ENCODE assay signal across 17 cellular contexts in genomic region chr1:54296666-54297065, GRCh38.
A peak's percentile ranks its signal among the peaks of the same experiment; 100 is the strongest.
DNase-seq lines count a peak whose midpoint lies in the region; ATAC-seq and TF ChIP-seq lines count a peak whose summit lies in the region.
"Had no signal": no experiment of that assay in that cellular context is flagged by ENCODE, and none has a peak within 500 bp of the region (broad histone marks: within the 10 kb centered on the region; RNA-seq: fewer than 3 reads in every experiment).

No MANE protein-coding gene starts in this region.

- TF ChIP-seq CTCF in heart right ventricle (IDR thresholded peaks at IDR 0.05) = no peak
- TF ChIP-seq CTCF in WERI-Rb-1 (IDR thresholded peaks at IDR 0.05; ENCODE audit: low read depth, low read length) = no peak
- TF ChIP-seq CTCF in mesothelial cell of epicardium (IDR thresholded peaks at IDR 0.05; ENCODE audit: unreplicated experiment) = no peak
- no peak for TF ChIP-seq CTCF in vagina (IDR thresholded peaks at IDR 0.05)
- no peak for TF ChIP-seq CTCF in suprapubic skin (IDR thresholded peaks at IDR 0.05)

- H3K36me3 Mint-ChIP-seq in mesothelial cell of epicardium = no peaks in the 10 kb centered on the region

- H3K27ac Mint-ChIP-seq in mesothelial cell of epicardium = peak overlapping the region; percentile 52
- H3K27ac Mint-ChIP-seq: stimulated activated naive CD8-positive, alpha-beta T cell treated with anti-CD3 and anti-CD28 coated beads, Interleukin-15, Interleukin-2, amounts not matched to agents 100 ng/mL and 50 ng/mL, for 24 hours had no signal

- H3K36me3 ChIP-seq in heart right ventricle (no peaks in the 10 kb centered on the region), WERI-Rb-1 (peaks cover 22% of the 10 kb centered on the region), vagina (no peaks in the 10 kb centered on the region), suprapubic skin (no peaks in the 10 kb centered on the region)

- H3K27me3 ChIP-seq in heart right ventricle (no peaks in the 10 kb centered on the region), WERI-Rb-1 (ENCODE audit: insufficient read depth, low read depth, severe bottlenecking) (no peaks in the 10 kb centered on the region), vagina (no peaks in the 10 kb centered on the region), suprapubic skin (no peaks in the 10 kb centered on the region)

- peaks cover 65% of the 10 kb centered on the region for H3K4me1 Mint-ChIP-seq in mesothelial cell of epicardium

- no peaks in the 10 kb centered on the region for H3K9me3 ChIP-seq in heart right ventricle
- no peaks in the 10 kb centered on the region for H3K9me3 ChIP-seq in WERI-Rb-1 (ENCODE audit: severe bottlenecking)
- H3K9me3 ChIP-seq in vagina = no peaks in the 10 kb centered on the region
- H3K9me3 ChIP-seq in suprapubic skin = no peaks in the 10 kb centered on the region

- H3K4me3 Mint-ChIP-seq in mesothelial cell of epicardium = no peak overlapping the region
- H3K4me3 Mint-ChIP-seq: H9; stimulated activated naive CD8-positive, alpha-beta T cell treated with anti-CD3 and anti-CD28 coated beads, Interleukin-15, Interleukin-2, amounts not matched to agents 100 ng/mL and 50 ng/mL, for 24 hours had no signal

- TF ChIP-seq POLR2A in vagina (IDR thresholded peaks at IDR 0.05) (no peak), suprapubic skin (IDR thresholded peaks at IDR 0.05) (no peak)

- WGBS in heart right ventricle, 2 donors = 87 to 93% methylated on average over 5 of the region's 5 CpGs
- 91% methylated on average over 5 of the region's 5 CpGs for WGBS in suprapubic skin

- TF ChIP-seq EP300 in suprapubic skin (IDR thresholded peaks at IDR 0.05) = no peak

- intact Hi-C loops in heart right ventricle (cut with DNase I) = no loop called here
- intact Hi-C loops in cardiac septum (cut with DNase I) = no loop called here
- intact Hi-C loops in vagina (cut with DNase I) = no loop called here

- H3K4me1 ChIP-seq in heart right ventricle (peaks cover 27 to 85% (median 61%) of the 10 kb centered on the region in 9 donors), vagina (peaks cover 94% of the 10 kb centered on the region), suprapubic skin (peaks cover 48% of the 10 kb centered on the region)

- ATAC-seq in heart right ventricle = no peak

- DNase-seq in heart right ventricle (no peak), cardiac septum (ENCODE audit: low spot score) (no peak), WERI-Rb-1 (peak; percentile 82), mesothelial cell of epicardium (ENCODE audit: low spot score in 2 of 2, unreplicated experiment in 2 of 2) (no peak), vagina (ENCODE audit: extremely low spot score in 2 of 2) (no peak), foreskin melanocyte (no peak), AG08395 (ENCODE audit: low spot score) (no peak), suprapubic skin (ENCODE audit: low spot score in 2 of 2) (no peak)
- DNase-seq: activated naive CD4-positive, alpha-beta T cell treated with Interleukin-2 at 50 U/mL for 16 hours; cerebellar nuclear complex; DMS153; H9; hippocampal formation; NCI-H146; SHP77 treated with DMSO at 0.1 percent for 48 hours had no signal

- peak overlapping the region in 8 of 10 donors; percentile 8 to 74 (median 36) for H3K27ac ChIP-seq in heart right ventricle
- H3K27ac ChIP-seq in WERI-Rb-1 = peak overlapping the region; percentile 94
- H3K27ac ChIP-seq in vagina = peak overlapping the region; percentile 84
- H3K27ac ChIP-seq in suprapubic skin = no peak overlapping the region
- H3K27ac ChIP-seq: epithelial cell of prostate had no signal

- H3K4me3 ChIP-seq in heart right ventricle (no peak overlapping the region), WERI-Rb-1 (ENCODE audit: low read depth, low read length) (no peak overlapping the region), vagina (no peak overlapping the region), suprapubic skin (no peak overlapping the region)

- H3K27me3 Mint-ChIP-seq in mesothelial cell of epicardium (ENCODE audit: low read depth) = no peaks in the 10 kb centered on the region
- H3K27me3 Mint-ChIP-seq: stimulated activated naive CD8-positive, alpha-beta T cell treated with anti-CD3 and anti-CD28 coated beads, Interleukin-15, Interleukin-2, amounts not matched to agents 100 ng/mL and 50 ng/mL, for 24 hours had no signal

- no peaks in the 10 kb centered on the region for H3K9me3 Mint-ChIP-seq in mesothelial cell of epicardium
- H3K9me3 Mint-ChIP-seq: H9; stimulated activated naive CD8-positive, alpha-beta T cell treated with anti-CD3 and anti-CD28 coated beads, Interleukin-15, Interleukin-2, amounts not matched to agents 100 ng/mL and 50 ng/mL, for 24 hours had no signal
